Comparison of ENCODE assay signal across 8 cellular contexts in genomic region chr18:12884521-12885323, GRCh38. TPM values are rescaled to one million over a fixed set of nuclear protein-coding genes. Genes with fewer than 3 reads are reported as not detected.
DNase-seq lines count a peak whose midpoint lies in the region; ATAC-seq and TF ChIP-seq lines count a peak whose summit lies in the region.

No MANE protein-coding gene starts in this region.

- CTCF ChIA-PET in T-cell (lab: Charles Lee), result interaction anchor here (0.6 to 1.5 kb wide), 8 partner anchors 9 to 508 kb away, joined by 3 to 7 read pairs (median 4); partner anchors contain the start of genes AFG3L2 (in 1 of the 2), CEP192 (in 1 of the 2), CEP76 (in 1 of the 2) and PSMG2 (in 1 of the 2)

- no peak for TF ChIP-seq POLR2A in gastroesophageal sphincter (IDR thresholded peaks at IDR 0.05)

- POLR2A ChIA-PET in T-cell (lab: Charles Lee), result interaction anchor here (0.6 to 1.9 kb wide), 6 partner anchors 21 to 109 kb away, joined by 3 to 6 read pairs (median 5); no protein-coding TSS in a partner anchor

- peak overlapping the region; percentile 76 for H3K4me2 ChIP-seq in skeletal muscle satellite cell (ENCODE audit: low read length)

- peak overlapping the region; percentile 52 to 86 for H3K4me3 ChIP-seq in gastroesophageal sphincter
- peak overlapping the region; percentile 98 for H3K4me3 ChIP-seq in skeletal muscle satellite cell (ENCODE audit: low read length)

- DNase-seq in T-helper 1 cell (no peak), T-cell (no peak), Ammon's horn (ENCODE audit: low spot score) (no peak), RKO (ENCODE audit: low spot score) (no peak)

- ATAC-seq in T-cell (replicated peaks in 1 of 4) (no peak), gastroesophageal sphincter (no peak), GM19328 (IDR thresholded peaks at IDR 0.05; ENCODE audit: unreplicated experiment) (no peak)

- H3K9me3 ChIP-seq in gastroesophageal sphincter (no peaks in the 10 kb centered on the region), skeletal muscle satellite cell (replicated peaks; ENCODE audit: low read length) (no peaks in the 10 kb centered on the region)

- H3K4me1 ChIP-seq in gastroesophageal sphincter (peaks cover 0 to 29% (median 0%) of the 10 kb centered on the region in 3 donors), skeletal muscle satellite cell (ENCODE audit: control insufficient read depth, insufficient read depth, low read length) (peaks cover 13% of the 10 kb centered on the region)

- peaks cover 45% of the 10 kb centered on the region for H3K4me1 Mint-ChIP-seq in T-helper 1 cell treated with Interleukin-12 subunit alpha and Interleukin-12 subunit beta and Interleukin-4 antibody, amounts not matched to agents 30 μg/mL and 1 μg/mL, for 36 hours (ENCODE audit: low read depth)
- peaks cover 47 to 56% (median 51%) of the 10 kb centered on the region in 3 donors for H3K4me1 Mint-ChIP-seq in T-cell

- H3K36me3 Mint-ChIP-seq in T-helper 1 cell treated with Interleukin-12 subunit alpha and Interleukin-12 subunit beta and Interleukin-4 antibody, amounts not matched to agents 30 μg/mL and 1 μg/mL, for 36 hours (ENCODE audit: low read depth), result peaks cover 12% of the 10 kb centered on the region
- H3K36me3 Mint-ChIP-seq in T-cell, result no peaks in the 10 kb centered on the region

- TF ChIP-seq EP300 in gastroesophageal sphincter (IDR thresholded peaks at IDR 0.05), result no peak

- H3K36me3 ChIP-seq in gastroesophageal sphincter (no peaks in the 10 kb centered on the region), skeletal muscle satellite cell (ENCODE audit: insufficient read depth, low read length) (no peaks in the 10 kb centered on the region)

- H3K9ac ChIP-seq in skeletal muscle satellite cell (ENCODE audit: low read depth, low read length), result peak overlapping the region; percentile 80

- no peaks in the 10 kb centered on the region for H3K9me3 Mint-ChIP-seq in T-helper 1 cell treated with Interleukin-12 subunit alpha and Interleukin-12 subunit beta and Interleukin-4 antibody, amounts not matched to agents 30 μg/mL and 1 μg/mL, for 36 hours
- H3K9me3 Mint-ChIP-seq in T-cell, result no peaks in the 10 kb centered on the region

- H3K27ac Mint-ChIP-seq in T-helper 1 cell treated with Interleukin-12 subunit alpha and Interleukin-12 subunit beta and Interleukin-4 antibody, amounts not matched to agents 30 μg/mL and 1 μg/mL, for 36 hours, result peak overlapping the region; percentile 92
- H3K27ac Mint-ChIP-seq in T-cell, result peak overlapping the region; percentile 92 to 95

- no peaks in the 10 kb centered on the region for H3K27me3 Mint-ChIP-seq in T-helper 1 cell treated with Interleukin-12 subunit alpha and Interleukin-12 subunit beta and Interleukin-4 antibody, amounts not matched to agents 30 μg/mL and 1 μg/mL, for 36 hours (ENCODE audit: low read depth)
- H3K27me3 Mint-ChIP-seq in T-cell, result no peaks in the 10 kb centered on the region

- 20 to 23% methylated on average over 19 to 20 of the region's 20 CpGs for WGBS in gastroesophageal sphincter (ENCODE audit: low coverage in 1 of 2), 2 donors

- H3K27me3 ChIP-seq in gastroesophageal sphincter (no peaks in the 10 kb centered on the region), skeletal muscle satellite cell (ENCODE audit: control insufficient read depth, insufficient read depth, low read length) (no peaks in the 10 kb centered on the region)

- peak overlapping the region; percentile 93 for H3K4me3 Mint-ChIP-seq in T-helper 1 cell treated with Interleukin-12 subunit alpha and Interleukin-12 subunit beta and Interleukin-4 antibody, amounts not matched to agents 30 μg/mL and 1 μg/mL, for 36 hours
- peak overlapping the region; percentile 86 to 92 (median 87) for H3K4me3 Mint-ChIP-seq in T-cell

- H3K27ac ChIP-seq in gastroesophageal sphincter, result peak overlapping the region; percentile 93 to 98 (median 98)

- no peak for TF ChIP-seq CTCF in gastroesophageal sphincter (IDR thresholded peaks at IDR 0.05)

RNA-seq across cellular contexts. Expression of gene PTPN2, which starts 0.7 kb away (rescaled TPM):
- total RNA-seq in T-cell, result 10 to 100 TPM; 44.8 to 78.4 (median 57.2) TPM
- 10 to 100 TPM; 13.0 to 30.6 (median 19.6) TPM for total RNA-seq in gastroesophageal sphincter
- total RNA-seq in skeletal muscle satellite cell (2012; rRNA removed), result 34.3 and 35.0 TPM in 2 replicates
